Comparison of ENCODE assay signal across 17 cellular contexts in the genomic region with DNA sequence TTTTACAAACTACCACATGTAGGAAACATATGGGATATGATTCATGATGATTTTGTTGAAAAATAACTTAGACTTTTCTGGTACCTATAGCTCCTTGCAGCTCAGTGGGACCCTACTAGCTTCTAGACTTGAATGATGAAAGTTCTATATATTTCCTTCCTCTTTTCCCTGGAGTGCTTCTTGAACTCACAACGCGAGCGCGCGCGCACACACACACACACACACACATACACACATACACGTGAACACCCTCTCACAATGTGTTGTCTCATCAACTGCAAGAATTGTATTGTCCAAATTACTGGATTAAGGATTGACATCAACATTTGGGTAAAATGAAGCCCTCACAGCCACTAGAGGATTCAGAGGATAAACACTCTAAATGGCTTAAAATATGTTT.
"Had no signal": no experiment of that assay in that cellular context is flagged by ENCODE, and none has a peak within 500 bp of the region (broad histone marks: within the 10 kb centered on the region; RNA-seq: fewer than 3 reads in every experiment).

No MANE protein-coding gene starts in this region.

- H3K4me1 ChIP-seq: body of pancreas, esophagus muscularis mucosa, tibial nerve, vagina had no signal

- DNase-seq: activated B cell treated with CpG ODN at 0.5 μM for 24 hours; activated CD4-positive, alpha-beta T cell treated with anti-CD3 and anti-CD28 coated beads, Interleukin-2, amount 10 ng/mL, durations not matched to agents 7 days and 5 days; activated CD8-positive, alpha-beta memory T cell treated with anti-CD3 and anti-CD28 coated beads, Interleukin-2, amount 50 U/mL, for 48 hours; activated naive CD8-positive, alpha-beta T cell treated with anti-CD3 and anti-CD28 coated beads for 36 hours; amygdala; body of pancreas; caudate nucleus; left ventricle myocardium superior; mesenchymal stem cell; naive thymus-derived CD8-positive, alpha-beta T cell; stimulated activated CD4-positive, alpha-beta T cell treated with anti-CD3 and anti-CD28 coated beads, Interleukin-2, amount 100 ng/mL, for 48 hours had no signal

- H2AFZ ChIP-seq: hepatocyte had no signal

- H3K4me2 ChIP-seq: hepatocyte had no signal

- H3K4me3 ChIP-seq: body of pancreas, coronary artery, esophagus muscularis mucosa, hepatocyte, tibial nerve, vagina had no signal

- H3K27me3 ChIP-seq: esophagus muscularis mucosa, tibial nerve, vagina had no signal

- H3K79me2 ChIP-seq: hepatocyte had no signal

- H3K27ac ChIP-seq: body of pancreas, coronary artery, esophagus muscularis mucosa, hepatocyte, tibial nerve, vagina had no signal

- H3K9me3 ChIP-seq: esophagus muscularis mucosa, tibial nerve, vagina had no signal

- H3K36me3 ChIP-seq: tibial nerve, vagina had no signal

- ATAC-seq: body of pancreas; left ventricle myocardium superior; naive thymus-derived CD8-positive, alpha-beta T cell; stimulated activated memory B cell treated with anti-CD40 and anti-IgM and Interleukin-4, amounts not matched to agents 10 μg/mL and 1 μg/mL and 100 μg/mL, for 72 hours had no signal
